20 cellular contexts compared by ENCODE assay signal in genomic region chr10:120702032-120702431, GRCh38.
DNase-seq lines count a peak whose midpoint lies in the region; ATAC-seq and TF ChIP-seq lines count a peak whose summit lies in the region.
"Had no signal": no experiment of that assay in that cellular context is flagged by ENCODE, and none has a peak within 500 bp of the region (broad histone marks: within the 10 kb centered on the region; RNA-seq: fewer than 3 reads in every experiment).

No MANE protein-coding gene starts in this region.

- H3K4me1 Mint-ChIP-seq in HFFc6 (ENCODE audit: low read depth), result no peaks in the 10 kb centered on the region
- H3K4me1 Mint-ChIP-seq in activated T-helper 1 cell treated with anti-CD3 and anti-CD28 coated beads, Interleukin-12 subunit alpha, Interleukin-12 subunit beta, Interleukin-2, Interleukin-4 antibody, amounts not matched to agents 30 ng/mL and 10 ng/mL and 1 ng/mL, durations not matched to agents 14 hours and 24 hours and 36 hours (ENCODE audit: low read depth), result no peaks in the 10 kb centered on the region
- H3K4me1 Mint-ChIP-seq: B cell; CD4-positive, CD25-positive, alpha-beta regulatory T cell had no signal

- ATAC-seq in HG03139 (IDR thresholded peaks at IDR 0.05; ENCODE audit: unreplicated experiment), result no peak
- ATAC-seq: CD8-positive, alpha-beta T cell had no signal

- H3K4me3 ChIP-seq in epithelial cell of esophagus (ENCODE audit: low read length), result no peak overlapping the region
- H3K4me3 ChIP-seq: BLaER1, GM23248 had no signal

- H3K27me3 Mint-ChIP-seq in HFFc6 (ENCODE audit: insufficient read depth), result no peaks in the 10 kb centered on the region
- H3K27me3 Mint-ChIP-seq in activated T-helper 1 cell treated with anti-CD3 and anti-CD28 coated beads, Interleukin-12 subunit alpha, Interleukin-12 subunit beta, Interleukin-2, Interleukin-4 antibody, amounts not matched to agents 30 ng/mL and 10 ng/mL and 1 ng/mL, durations not matched to agents 14 hours and 24 hours and 36 hours (ENCODE audit: insufficient read depth), result peaks cover 4% of the 10 kb centered on the region

- H3K27ac ChIP-seq in RWPE1, result no peak overlapping the region
- H3K27ac ChIP-seq: 22Rv1, BLaER1, C4-2B, GM23248 had no signal

- no peak overlapping the region for H3K27ac Mint-ChIP-seq in HFFc6
- H3K27ac Mint-ChIP-seq in activated T-helper 1 cell treated with anti-CD3 and anti-CD28 coated beads, Interleukin-12 subunit alpha, Interleukin-12 subunit beta, Interleukin-2, Interleukin-4 antibody, amounts not matched to agents 30 ng/mL and 10 ng/mL and 1 ng/mL, durations not matched to agents 14 hours and 24 hours and 36 hours, result no peak overlapping the region
- H3K27ac Mint-ChIP-seq: B cell; CD4-positive, CD25-positive, alpha-beta regulatory T cell; CD8-positive, alpha-beta T cell had no signal

- peaks cover 7% of the 10 kb centered on the region for H3K9me3 Mint-ChIP-seq in HFFc6
- peaks cover 13% of the 10 kb centered on the region for H3K9me3 Mint-ChIP-seq in activated T-helper 1 cell treated with anti-CD3 and anti-CD28 coated beads, Interleukin-12 subunit alpha, Interleukin-12 subunit beta, Interleukin-2, Interleukin-4 antibody, amounts not matched to agents 30 ng/mL and 10 ng/mL and 1 ng/mL, durations not matched to agents 14 hours and 24 hours and 36 hours

- no peaks in the 10 kb centered on the region for H3K36me3 Mint-ChIP-seq in HFFc6 (ENCODE audit: low read depth)
- no peaks in the 10 kb centered on the region for H3K36me3 Mint-ChIP-seq in activated T-helper 1 cell treated with anti-CD3 and anti-CD28 coated beads, Interleukin-12 subunit alpha, Interleukin-12 subunit beta, Interleukin-2, Interleukin-4 antibody, amounts not matched to agents 30 ng/mL and 10 ng/mL and 1 ng/mL, durations not matched to agents 14 hours and 24 hours and 36 hours (ENCODE audit: low read depth)
- H3K36me3 Mint-ChIP-seq: CD4-positive, CD25-positive, alpha-beta regulatory T cell; CD8-positive, alpha-beta T cell had no signal

- DNase-seq in EH (ENCODE audit: low read depth) (peak; percentile 20), M059J (ENCODE audit: low read depth) (peak; percentile 43), RWPE1 (ENCODE audit: low spot score) (peak; percentile 29), epithelial cell of esophagus (ENCODE audit: low read depth) (peak; percentile 30), HFFc6 (no peak)
- DNase-seq in activated CD4-positive, alpha-beta T cell treated with anti-CD3 and anti-CD28 coated beads, Interleukin-2, amount 50 U/mL, for 48 hours, result no peak
- no peak for DNase-seq in activated T-helper 1 cell treated with anti-CD3 and anti-CD28 coated beads, Interleukin-12 subunit alpha, Interleukin-12 subunit beta, Interleukin-2, Interleukin-4 antibody, amounts not matched to agents 30 ng/mL and 10 ng/mL and 1 ng/mL, durations not matched to agents 14 hours and 24 hours and 36 hours (ENCODE audit: low spot score)
- DNase-seq: Caco-2; CD4-positive, CD25-positive, alpha-beta regulatory T cell; CD8-positive, alpha-beta T cell; DMS153; DND-41; GM23248; H7; HCEC 1CT had no signal

- TF ChIP-seq CTCF in RWPE1 (conservative IDR thresholded peaks at IDR 0.05; ENCODE audit: low read depth) (no peak), epithelial cell of esophagus (IDR thresholded peaks at IDR 0.05; ENCODE audit: insufficient read depth, low read depth, low read length, missing control alignments) (no peak), HFFc6 (IDR thresholded peaks at IDR 0.05) (no peak)

- CTCF ChIA-PET in RWPE1 (lab: Yijun Ruan, JAX), result no interaction called here

- POLR2A ChIA-PET in RWPE1 (lab: Yijun Ruan, JAX; ENCODE audit: low non-redundant PET), result no interaction called here

- H3K4me3 Mint-ChIP-seq in HFFc6, result no peak overlapping the region
- no peak overlapping the region for H3K4me3 Mint-ChIP-seq in activated T-helper 1 cell treated with anti-CD3 and anti-CD28 coated beads, Interleukin-12 subunit alpha, Interleukin-12 subunit beta, Interleukin-2, Interleukin-4 antibody, amounts not matched to agents 30 ng/mL and 10 ng/mL and 1 ng/mL, durations not matched to agents 14 hours and 24 hours and 36 hours
- H3K4me3 Mint-ChIP-seq: B cell; CD4-positive, CD25-positive, alpha-beta regulatory T cell; CD8-positive, alpha-beta T cell had no signal

- intact Hi-C loops in activated T-helper 1 cell treated with anti-CD3 and anti-CD28 coated beads, Interleukin-12 subunit alpha, Interleukin-12 subunit beta, Interleukin-2, Interleukin-4 antibody, amounts not matched to agents 30 ng/mL and 10 ng/mL and 1 ng/mL, durations not matched to agents 14 hours and 24 hours and 36 hours (cut with micrococcal nuclease), result no loop called here

Comparison
In these comparisons a context has a peak if more than half of its experiments do, and no peak if none do; other contexts are left out.
1. DNase-seq: peak in EH (single experiment), M059J (single experiment), RWPE1 (single experiment) and epithelial cell of esophagus (single experiment); none in activated CD4-positive, alpha-beta T cell treated with anti-CD3 and anti-CD28 coated beads, Interleukin-2, amount 50 U/mL, for 48 hours (0 of 2), HFFc6 (single experiment) and activated T-helper 1 cell treated with anti-CD3 and anti-CD28 coated beads, Interleukin-12 subunit alpha, Interleukin-12 subunit beta, Interleukin-2, Interleukin-4 antibody, amounts not matched to agents 30 ng/mL and 10 ng/mL and 1 ng/mL, durations not matched to agents 14 hours and 24 hours and 36 hours (single experiment).